In genomic region chr6:130843575-130844320, GRCh38 we compare ENCODE assay signal across 9 cellular contexts. TPM values are rescaled to one million over a fixed set of nuclear protein-coding genes. Genes with fewer than 3 reads are reported as not detected.
DNase-seq lines count a peak whose midpoint lies in the region; ATAC-seq, FAIRE-seq and TF ChIP-seq lines count a peak whose summit lies in the region.
"Had no signal": no experiment of that assay in that cellular context is flagged by ENCODE, and none has a peak within 500 bp of the region (broad histone marks: within the 10 kb centered on the region; RNA-seq: fewer than 3 reads in every experiment).

No MANE protein-coding gene starts in this region.

- ATAC-seq in GM21390 (IDR thresholded peaks at IDR 0.05; ENCODE audit: unreplicated experiment), result peak; percentile 64

- H3K4me3 ChIP-seq in smooth muscle cell, result no peak overlapping the region
- H3K4me3 ChIP-seq in right atrium auricular region, result no peak overlapping the region

- no peak overlapping the region for H2AFZ ChIP-seq in smooth muscle cell (ENCODE audit: low read depth)

- peaks cover 8% of the 10 kb centered on the region for H3K4me1 Mint-ChIP-seq in T-helper 1 cell treated with Interleukin-12 subunit alpha and Interleukin-12 subunit beta and Interleukin-4 antibody, amounts not matched to agents 30 μg/mL and 1 μg/mL, for 36 hours (ENCODE audit: low read depth)

- no peaks in the 10 kb centered on the region for H4K20me1 ChIP-seq in smooth muscle cell (ENCODE audit: low read depth)

- H3K9me3 ChIP-seq in smooth muscle cell (replicated peaks; ENCODE audit: low read depth) (no peaks in the 10 kb centered on the region), right atrium auricular region (no peaks in the 10 kb centered on the region)

- TF ChIP-seq CTCF in smooth muscle cell (IDR thresholded peaks at IDR 0.05; ENCODE audit: borderline replicate concordance, insufficient read depth, poor library complexity, severe bottlenecking) (peak; percentile 58), right atrium auricular region (IDR thresholded peaks at IDR 0.05) (peak in 1 of 2 donors; percentile 46)

- DNase-seq in NCI-H2171 treated with DMSO at 0.1 percent for 48 hours (lab: John Stamatoyannopoulos, UW) (peak; percentile 25), NCI-H2171 (lab: John Stamatoyannopoulos, UW) (no peak), HT-29 (ENCODE audit: low spot score) (peak; percentile 79), frontal cortex (ENCODE audit: low spot score in 2 of 2) (no peak), smooth muscle cell (lab: John Stamatoyannopoulos, UW; ENCODE audit: unreplicated experiment) (no peak), right atrium auricular region (ENCODE audit: low spot score) (no peak)

- H3K4me2 ChIP-seq in smooth muscle cell, result no peak overlapping the region

- H3K27ac Mint-ChIP-seq in T-helper 1 cell treated with Interleukin-12 subunit alpha and Interleukin-12 subunit beta and Interleukin-4 antibody, amounts not matched to agents 30 μg/mL and 1 μg/mL, for 36 hours, result peak overlapping the region; percentile 0

- H3K4me1 ChIP-seq in smooth muscle cell (ENCODE audit: low read depth) (no peaks in the 10 kb centered on the region), right atrium auricular region (peaks cover 0 to 7% of the 10 kb centered on the region in 2 donors)

- H3F3A ChIP-seq in smooth muscle cell (ENCODE audit: low read depth), result no peaks in the 10 kb centered on the region

- no peaks in the 10 kb centered on the region for H3K36me3 ChIP-seq in smooth muscle cell (ENCODE audit: low read depth)
- no peaks in the 10 kb centered on the region for H3K36me3 ChIP-seq in right atrium auricular region

- no peak overlapping the region for H3K9ac ChIP-seq in smooth muscle cell (ENCODE audit: low read depth)

- peak; percentile 8 for FAIRE-seq in frontal cortex (lab: Jason Lieb, UNC)

- H3K27ac ChIP-seq in smooth muscle cell (ENCODE audit: low read depth) (no peak overlapping the region), right atrium auricular region (no peak overlapping the region)
- H3K27ac ChIP-seq: epithelial cell of prostate had no signal

- WGBS in smooth muscle cell (ENCODE audit: low lambda C conversion rate), result 74% methylated on average over 3 of the region's 3 CpGs

- no peaks in the 10 kb centered on the region for H3K9me3 Mint-ChIP-seq in T-helper 1 cell treated with Interleukin-12 subunit alpha and Interleukin-12 subunit beta and Interleukin-4 antibody, amounts not matched to agents 30 μg/mL and 1 μg/mL, for 36 hours

- H3K27me3 ChIP-seq in smooth muscle cell (ENCODE audit: low read depth) (no peaks in the 10 kb centered on the region), right atrium auricular region (no peaks in the 10 kb centered on the region)

- no peaks in the 10 kb centered on the region for H3K79me2 ChIP-seq in smooth muscle cell (ENCODE audit: low read depth)

- no peak overlapping the region for H3K4me3 Mint-ChIP-seq in T-helper 1 cell treated with Interleukin-12 subunit alpha and Interleukin-12 subunit beta and Interleukin-4 antibody, amounts not matched to agents 30 μg/mL and 1 μg/mL, for 36 hours

- H3K27me3 Mint-ChIP-seq in T-helper 1 cell treated with Interleukin-12 subunit alpha and Interleukin-12 subunit beta and Interleukin-4 antibody, amounts not matched to agents 30 μg/mL and 1 μg/mL, for 36 hours (ENCODE audit: low read depth), result no peaks in the 10 kb centered on the region

- no peaks in the 10 kb centered on the region for H3K36me3 Mint-ChIP-seq in T-helper 1 cell treated with Interleukin-12 subunit alpha and Interleukin-12 subunit beta and Interleukin-4 antibody, amounts not matched to agents 30 μg/mL and 1 μg/mL, for 36 hours (ENCODE audit: low read depth)

RNA-seq across cellular contexts. Expression of gene SMLR1, which starts 16.5 kb away (rescaled TPM):
- not detected in 2 replicates for total RNA-seq in HT-29 (2014; rRNA removed; shearing (Covaris generic))
- total RNA-seq in frontal cortex (not detected), smooth muscle cell (not detected in 2 replicates), right atrium auricular region (not detected)
- 0.09 TPM in 1 of 2 replicates, not detected in the other for polyA plus RNA-seq in smooth muscle cell

Comparison
In these comparisons a context has a peak if more than half of its experiments do, and no peak if none do; other contexts are left out.
1. DNase-seq: peak in NCI-H2171 treated with DMSO at 0.1 percent for 48 hours (single experiment) and HT-29 (single experiment); none in NCI-H2171 (single experiment), frontal cortex (0 of 2), smooth muscle cell (single experiment) and right atrium auricular region (single experiment).